ENCODE assay signal across 8 cellular contexts in the genomic region with DNA sequence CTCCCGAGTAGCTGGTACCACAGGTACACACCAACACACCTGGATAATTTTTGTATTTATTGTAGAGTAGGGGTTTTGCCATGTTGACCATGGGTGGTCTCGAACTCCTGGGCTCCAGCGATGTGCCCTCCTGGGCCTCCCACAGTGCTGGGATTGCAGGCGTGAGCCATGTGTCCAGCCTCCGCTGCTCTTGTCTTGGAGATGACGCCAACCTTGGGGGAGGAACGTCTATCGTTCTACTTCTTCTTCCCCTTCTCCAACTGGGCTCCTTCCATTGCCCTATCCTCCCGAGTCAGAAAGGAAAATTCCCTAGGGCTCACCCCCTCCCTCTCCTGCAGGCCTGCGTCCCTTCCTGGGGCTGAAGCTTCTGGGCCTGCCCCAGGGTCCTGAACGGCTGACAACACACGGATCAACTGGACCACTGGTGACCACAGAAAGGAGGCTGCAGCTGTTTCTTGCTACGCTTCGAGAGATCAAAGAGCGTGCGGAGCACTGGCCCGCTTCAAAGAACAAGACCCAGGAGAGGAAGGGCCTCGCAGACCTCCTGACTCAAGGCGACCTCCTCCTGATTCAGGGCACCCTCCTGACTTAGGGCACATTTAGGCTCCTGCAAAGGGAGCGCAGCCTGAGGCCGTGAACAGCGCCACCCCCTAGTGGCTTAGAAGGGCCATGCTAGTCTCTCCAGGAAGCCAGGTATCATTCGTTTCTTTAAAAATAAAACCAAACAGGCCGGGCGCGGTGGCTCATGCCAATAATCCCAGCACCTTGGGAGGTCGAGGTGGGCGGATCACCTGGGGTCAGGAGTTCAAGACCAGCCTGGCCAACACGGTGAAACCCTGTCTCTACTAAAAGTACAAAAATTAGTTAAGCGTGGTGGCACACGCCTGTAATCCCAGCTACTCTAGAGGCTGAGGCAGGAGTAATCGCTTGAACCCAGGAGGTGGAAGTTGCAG. TPM values are rescaled to one million over a fixed set of nuclear protein-coding genes. Genes with fewer than 3 reads are reported as not detected.
DNase-seq lines count a peak whose midpoint lies in the region; ATAC-seq and TF ChIP-seq lines count a peak whose summit lies in the region.

No MANE protein-coding gene starts in this region.

- TF ChIP-seq POLR2A in lower leg skin (IDR thresholded peaks at IDR 0.05), result no peak

- H3K36me3 Mint-ChIP-seq in chondrocyte (ENCODE audit: low read depth), result no peaks in the 10 kb centered on the region

- 64% methylated on average over 32 of the region's 32 CpGs for WGBS in lower leg skin, 2 donors

- no peaks in the 10 kb centered on the region for H3K9me3 Mint-ChIP-seq in chondrocyte (ENCODE audit: low read depth)

- intact Hi-C loops in lower leg skin (cut with DNase I; ENCODE audit: low total_unique reads), result no loop called here

- ATAC-seq in GM21529 (IDR thresholded peaks at IDR 0.05; ENCODE audit: unreplicated experiment), result peak; percentile 82
- ATAC-seq in activated CD4-positive, CD25-positive, alpha-beta regulatory T cell treated with anti-CD3 and anti-CD28 coated beads, Interleukin-2, amount 50 U/mL, for 24 hours, result peak; percentile 87 to 88

- peak; percentile 87 for TF ChIP-seq CTCF in chondrocyte (IDR thresholded peaks at IDR 0.05)
- peak in 1 of 3 donors; percentile 46 for TF ChIP-seq CTCF in lower leg skin (IDR thresholded peaks at IDR 0.05)

- no peak overlapping the region for H3K4me3 ChIP-seq in lower leg skin (ENCODE audit: low read depth, poor library complexity, severe bottlenecking)

- H3K4me1 Mint-ChIP-seq in chondrocyte (ENCODE audit: low read depth), result peaks cover 26% of the 10 kb centered on the region

- no peak overlapping the region for H3K4me3 Mint-ChIP-seq in chondrocyte (ENCODE audit: unreplicated experiment)

- no peaks in the 10 kb centered on the region for H3K27me3 Mint-ChIP-seq in chondrocyte (ENCODE audit: low read depth)

- H3K27ac Mint-ChIP-seq in chondrocyte (ENCODE audit: unreplicated experiment), result no peak overlapping the region

- peak; percentile 46 for DNase-seq in EH (ENCODE audit: low read depth)
- peak; percentile 53 for DNase-seq in LHCN-M2 (ENCODE audit: low read depth)
- DNase-seq in chondrocyte (ENCODE audit: low spot score), result no peak
- peak; percentile 42 to 89 for DNase-seq in lower leg skin (ENCODE audit: low spot score in 2 of 2)
- DNase-seq in stimulated activated CD8-positive, alpha-beta memory T cell treated with anti-CD3 and anti-CD28 coated beads, Interleukin-12 subunit alpha, Interleukin-12 subunit beta, amount 100 ng/mL, for 4 hours (ENCODE audit: low read depth), result peak; percentile 31
- DNase-seq in DMS79 (lab: John Stamatoyannopoulos, UW), result no peak

RNA-seq across cellular contexts. Expression of gene HELZ, which starts 48.5 kb away (rescaled TPM):
- total RNA-seq in LHCN-M2 (2014; rRNA removed) (16.1 and 18.4 TPM in 2 replicates), chondrocyte (55.8 to 69.9 TPM (median 57.9 TPM) in 3 replicates), lower leg skin (10 to 100 TPM; 24.4 to 42.4 (median 26.3) TPM)
- polyA plus RNA-seq in LHCN-M2 (2012), result 5.0 TPM

Comparison
In these comparisons a context has a peak if more than half of its experiments do, and no peak if none do; other contexts are left out.
1. DNase-seq: peak in EH (single experiment), LHCN-M2 (single experiment), lower leg skin (2 of 2) and stimulated activated CD8-positive, alpha-beta memory T cell treated with anti-CD3 and anti-CD28 coated beads, Interleukin-12 subunit alpha, Interleukin-12 subunit beta, amount 100 ng/mL, for 4 hours (single experiment); none in chondrocyte (single experiment) and DMS79 (single experiment).